12 cellular contexts compared by ENCODE assay signal in the genomic region with DNA sequence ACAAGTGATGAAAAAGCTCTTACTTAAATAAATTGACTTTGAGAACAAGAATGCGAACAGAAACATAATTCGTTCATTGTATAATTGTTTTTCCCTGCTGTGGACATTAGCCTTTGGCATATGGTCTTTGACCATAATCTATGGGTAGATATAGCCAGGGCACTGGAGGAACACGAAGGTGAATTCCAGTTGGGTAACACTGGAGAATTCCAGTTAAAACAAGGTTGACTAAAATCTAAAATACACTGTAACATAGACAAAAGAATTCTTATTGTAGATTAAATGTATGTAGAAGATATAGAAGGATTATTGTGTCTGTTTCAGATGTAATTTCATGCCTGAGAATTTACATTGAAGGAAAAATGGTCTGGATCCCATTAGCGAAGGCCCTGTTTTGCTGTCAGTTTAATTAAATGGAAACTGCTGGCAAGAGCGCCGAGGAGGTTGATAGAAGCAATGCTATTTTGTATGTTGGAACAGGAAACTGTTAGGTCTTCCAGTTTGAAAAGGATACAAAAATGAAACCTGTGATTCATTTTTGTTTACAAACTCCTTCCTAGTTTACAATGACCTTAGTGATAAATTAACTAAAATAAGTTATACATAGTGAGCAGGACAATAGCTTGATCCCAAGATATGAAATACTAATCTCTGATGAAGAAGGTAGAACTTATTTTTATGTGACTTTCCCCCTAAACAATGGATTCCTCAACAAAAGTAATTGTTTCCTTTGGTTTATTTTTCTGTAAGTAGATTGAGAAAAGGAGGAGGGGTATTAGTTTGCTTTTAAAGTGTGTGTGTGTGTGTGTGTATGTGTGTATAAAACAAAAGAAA.
A peak's percentile ranks its signal among the peaks of the same experiment; 100 is the strongest.
DNase-seq lines count a peak whose midpoint lies in the region; ATAC-seq and TF ChIP-seq lines count a peak whose summit lies in the region.
"Had no signal": no experiment of that assay in that cellular context is flagged by ENCODE, and none has a peak within 500 bp of the region (broad histone marks: within the 10 kb centered on the region; RNA-seq: fewer than 3 reads in every experiment).

No MANE protein-coding gene starts in this region.

- TF ChIP-seq CTCF in lower lobe of right lung (IDR thresholded peaks at IDR 0.05) (no peak), tibial nerve (IDR thresholded peaks at IDR 0.05) (no peak)

- H3K4me1 ChIP-seq in adipocyte (ENCODE audit: control insufficient read depth, insufficient read depth, low read length) (peaks cover 49% of the 10 kb centered on the region), lower lobe of right lung (peaks cover 23% of the 10 kb centered on the region), tibial nerve (peaks cover 4 to 51% (median 26%) of the 10 kb centered on the region in 4 donors)

- peaks cover 73% of the 10 kb centered on the region for H3K36me3 Mint-ChIP-seq in activated naive CD4-positive, alpha-beta T cell treated with anti-CD3 and anti-CD28 coated beads for 36 hours (ENCODE audit: low read depth)

- peaks cover 86% of the 10 kb centered on the region for H3K4me1 Mint-ChIP-seq in activated naive CD4-positive, alpha-beta T cell treated with anti-CD3 and anti-CD28 coated beads for 36 hours (ENCODE audit: low read depth)
- H3K4me1 Mint-ChIP-seq: endodermal cell had no signal

- no peak for DNase-seq in activated naive CD4-positive, alpha-beta T cell treated with anti-CD3 and anti-CD28 coated beads for 36 hours
- no peak for DNase-seq in activated naive CD4-positive, alpha-beta T cell treated with anti-CD3 and anti-CD28 coated beads, Interleukin-2, amount 50 U/mL, for 16 hours
- peak; percentile 61 for DNase-seq in adipocyte (ENCODE audit: low read depth)
- DNase-seq in lower lobe of right lung, result no peak
- no peak for DNase-seq in tibial nerve (ENCODE audit: low spot score in 2 of 2)
- no peak for DNase-seq in NCI-H510A (lab: John Stamatoyannopoulos, UW)
- no peak for DNase-seq in activated effector memory CD4-positive, alpha-beta T cell treated with Interleukin-2 at 50 U/mL for 16 hours
- DNase-seq: activated CD4-positive, CD25-positive, alpha-beta regulatory T cell; AML-193; endodermal cell; NCI-H2171 had no signal

- H3K9me3 ChIP-seq in adipocyte (ENCODE audit: control insufficient read depth, low read length) (no peaks in the 10 kb centered on the region), lower lobe of right lung (no peaks in the 10 kb centered on the region), tibial nerve (no peaks in the 10 kb centered on the region)

- ATAC-seq in lower lobe of right lung, result no peak
- no peak for ATAC-seq in HG02759 (IDR thresholded peaks at IDR 0.05; ENCODE audit: unreplicated experiment)

- TF ChIP-seq POLR2A in tibial nerve (IDR thresholded peaks at IDR 0.05), result no peak

- H3K27me3 Mint-ChIP-seq in activated naive CD4-positive, alpha-beta T cell treated with anti-CD3 and anti-CD28 coated beads for 36 hours (ENCODE audit: low read depth), result no peaks in the 10 kb centered on the region

- peak overlapping the region; percentile 57 for H3K4me3 ChIP-seq in adipocyte (ENCODE audit: low read length)
- no peak overlapping the region for H3K4me3 ChIP-seq in lower lobe of right lung
- no peak overlapping the region for H3K4me3 ChIP-seq in tibial nerve

- no peaks in the 10 kb centered on the region for H3K9me3 Mint-ChIP-seq in activated naive CD4-positive, alpha-beta T cell treated with anti-CD3 and anti-CD28 coated beads for 36 hours
- H3K9me3 Mint-ChIP-seq: endodermal cell had no signal

- H3K36me3 ChIP-seq in adipocyte (ENCODE audit: control insufficient read depth, insufficient read depth, low read length, severe bottlenecking) (peaks cover 4% of the 10 kb centered on the region), lower lobe of right lung (no peaks in the 10 kb centered on the region), tibial nerve (no peaks in the 10 kb centered on the region)

- H3K9ac ChIP-seq in adipocyte (ENCODE audit: low read length), result peak overlapping the region; percentile 73

- no peak overlapping the region for H3K4me3 Mint-ChIP-seq in activated naive CD4-positive, alpha-beta T cell treated with anti-CD3 and anti-CD28 coated beads for 36 hours
- H3K4me3 Mint-ChIP-seq: endodermal cell had no signal

- no peaks in the 10 kb centered on the region for H3K27me3 ChIP-seq in adipocyte (replicated peaks; ENCODE audit: control insufficient read depth, insufficient read depth, low read length)
- no peaks in the 10 kb centered on the region for H3K27me3 ChIP-seq in lower lobe of right lung (ENCODE audit: low read depth)
- H3K27me3 ChIP-seq in tibial nerve, result no peaks in the 10 kb centered on the region

- intact Hi-C loops in activated naive CD4-positive, alpha-beta T cell treated with anti-CD3 and anti-CD28 coated beads for 36 hours (cut with micrococcal nuclease), result no loop called here
- intact Hi-C loops in lower lobe of right lung (cut with DNase I), result no loop called here

- H3K27ac ChIP-seq in lower lobe of right lung (peak overlapping the region; percentile 9), tibial nerve (peak overlapping the region in 3 of 4 donors; percentile 10 to 75 (median 65))

- peak overlapping the region; percentile 71 for H3K27ac Mint-ChIP-seq in activated naive CD4-positive, alpha-beta T cell treated with anti-CD3 and anti-CD28 coated beads for 36 hours
- H3K27ac Mint-ChIP-seq: endodermal cell had no signal

- CTCF ChIA-PET in activated naive CD4-positive, alpha-beta T cell treated with anti-CD3 and anti-CD28 coated beads for 36 hours (lab: Charles Lee), result interaction anchor here (0.5 to 0.6 kb wide), 2 partner anchors 13 to 594 kb away, joined by 3 read pairs; no protein-coding TSS in a partner anchor

- no peak for TF ChIP-seq EP300 in tibial nerve (IDR thresholded peaks at IDR 0.05)

- 67 to 74% methylated on average over 6 of the region's 6 CpGs for WGBS in tibial nerve, 2 donors
